Comparison of ENCODE assay signal across 15 cellular contexts in the genomic region with DNA sequence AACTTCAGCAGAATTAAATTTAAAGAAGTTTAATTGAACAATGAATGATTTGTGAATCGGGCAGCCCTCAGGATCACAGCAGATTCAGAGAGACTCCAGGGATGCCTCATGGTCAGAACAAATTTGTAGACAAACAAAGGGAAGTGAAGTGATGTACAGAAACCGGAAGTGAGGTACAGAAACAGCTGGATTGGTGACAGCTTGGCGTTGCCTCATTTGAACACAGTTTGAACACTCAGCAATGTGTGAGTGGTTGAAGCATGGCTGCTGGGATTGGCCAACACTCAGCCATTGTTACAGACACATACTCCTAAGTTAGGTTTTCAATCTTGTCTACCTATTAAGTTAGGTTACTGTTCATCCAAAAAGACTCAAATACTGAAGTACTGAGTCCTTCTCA.
"Had no signal": no experiment of that assay in that cellular context is flagged by ENCODE, and none has a peak within 500 bp of the region (broad histone marks: within the 10 kb centered on the region; RNA-seq: fewer than 3 reads in every experiment).

No MANE protein-coding gene starts in this region.

- H3K27me3 ChIP-seq: colonic mucosa, esophagus muscularis mucosa, upper lobe of right lung had no signal

- H3K36me3 ChIP-seq: colonic mucosa, esophagus muscularis mucosa, pancreas, thoracic aorta, upper lobe of right lung had no signal

- H3K4me1 ChIP-seq: colonic mucosa, foreskin keratinocyte, pancreas, upper lobe of right lung had no signal

- H3K9me3 ChIP-seq: colonic mucosa, mucosa of descending colon, pancreas, thoracic aorta, upper lobe of right lung had no signal

- H3K27ac ChIP-seq: colonic mucosa, esophagus muscularis mucosa, foreskin keratinocyte, pancreas, thoracic aorta, upper lobe of right lung had no signal

- H3K4me3 ChIP-seq: colonic mucosa, esophagus muscularis mucosa, mucosa of descending colon, pancreas, thoracic aorta, upper lobe of right lung had no signal

- DNase-seq: activated naive CD8-positive, alpha-beta T cell treated with anti-CD3 and anti-CD28 coated beads for 36 hours; amygdala; central memory CD4-positive, alpha-beta T cell; colonic mucosa; foreskin keratinocyte; left cardiac atrium; mucosa of descending colon; naive thymus-derived CD4-positive, alpha-beta T cell; pancreas; stimulated activated CD4-positive, alpha-beta T cell treated with anti-CD3 and anti-CD28 coated beads, Interleukin-12 subunit alpha, Interleukin-12 subunit beta, amount 100 ng/mL, for 4 hours; stimulated activated CD4-positive, alpha-beta T cell treated with anti-CD3 and anti-CD28 coated beads, Interleukin-2, amount 100 ng/mL, for 24 hours; T-helper 9 cell; upper lobe of right lung had no signal
